Comparison of ENCODE assay signal across 10 cellular contexts in genomic region chr22:39183991-39184585, GRCh38. TPM values are rescaled to one million over a fixed set of nuclear protein-coding genes. Genes with fewer than 3 reads are reported as not detected.
DNase-seq lines count a peak whose midpoint lies in the region; TF ChIP-seq lines count a peak whose summit lies in the region.
"Had no signal": no experiment of that assay in that cellular context is flagged by ENCODE, and none has a peak within 500 bp of the region (broad histone marks: within the 10 kb centered on the region; RNA-seq: fewer than 3 reads in every experiment).

No MANE protein-coding gene starts in this region.

- no CpG with 5 or more reads among the region's 13 CpGs for WGBS in trophoblast cell (ENCODE audit: extremely low coverage, insufficient coverage, insufficient read length)

- no peak overlapping the region for H3K4me3 ChIP-seq in cardiac muscle cell
- no peak overlapping the region for H3K4me3 ChIP-seq in trophoblast cell (ENCODE audit: low read depth, low read length)
- H3K4me3 ChIP-seq: Peyer's patch had no signal

- H3K36me3 ChIP-seq in cardiac muscle cell: no peaks in the 10 kb centered on the region
- H3K36me3 ChIP-seq in trophoblast cell (ENCODE audit: control insufficient read depth in 1 of 2, insufficient read depth in 2 of 2, low read length in 2 of 2): no peaks in the 10 kb centered on the region
- H3K36me3 ChIP-seq: Peyer's patch had no signal

- H4K91ac ChIP-seq in trophoblast cell (ENCODE audit: low read depth, low read length): no peak overlapping the region

- DNase-seq in DMS 273 (lab: John Stamatoyannopoulos, UW; ENCODE audit: unreplicated experiment) (peak; percentile 87), RKO (ENCODE audit: low spot score) (peak; percentile 9), cardiac muscle cell (ENCODE audit: low read depth in 1 of 2, low spot score in 1 of 2) (peak; percentile 51 to 93), trophoblast cell (no peak), activated T-cell treated with anti-CD3 and anti-CD28 coated beads for 4 hours (no peak), NCI-H345 treated with DMSO at 0.1 percent for 48 hours (lab: John Stamatoyannopoulos, UW; ENCODE audit: unreplicated experiment) (no peak), T-helper 1 cell (no peak)
- no peak for DNase-seq in stimulated activated CD4-positive, alpha-beta T cell treated with anti-CD3 and anti-CD28 coated beads, Interleukin-2, amount 100 ng/mL, for 48 hours

- TF ChIP-seq CTCF in cardiac muscle cell (IDR thresholded peaks at IDR 0.05; ENCODE audit: low read depth, low read length): no peak

- H3K14ac ChIP-seq in trophoblast cell (ENCODE audit: low read length): no peak overlapping the region

- H2BK5ac ChIP-seq in trophoblast cell (ENCODE audit: low read depth, low read length, poor library complexity): no peak overlapping the region

- H2BK12ac ChIP-seq in trophoblast cell (ENCODE audit: low read length): peak overlapping the region; percentile 13

- H3K4me2 ChIP-seq in trophoblast cell (ENCODE audit: low read length): no peak overlapping the region

- H3K18ac ChIP-seq in trophoblast cell (ENCODE audit: low read length): no peak overlapping the region

- no peak overlapping the region for H4K8ac ChIP-seq in trophoblast cell (ENCODE audit: low read depth, low read length)

- no peak overlapping the region for H2BK120ac ChIP-seq in trophoblast cell (ENCODE audit: insufficient read depth, low read length, poor library complexity)

- H4K12ac ChIP-seq in trophoblast cell (ENCODE audit: low read depth, low read length): no peak overlapping the region

- H3K9ac ChIP-seq in trophoblast cell (ENCODE audit: low read length): no peak overlapping the region

- no peak overlapping the region for H3K23ac ChIP-seq in trophoblast cell (ENCODE audit: low read length)

- no peak overlapping the region for H3K4ac ChIP-seq in trophoblast cell (ENCODE audit: low read depth, low read length)

- H3K9me3 ChIP-seq in cardiac muscle cell (ENCODE audit: low read depth): no peaks in the 10 kb centered on the region
- H3K9me3 ChIP-seq in trophoblast cell (ENCODE audit: insufficient read depth, low read depth, low read length): peaks cover 9% of the 10 kb centered on the region
- H3K9me3 ChIP-seq: Peyer's patch had no signal

- H3K27me3 ChIP-seq in cardiac muscle cell: no peaks in the 10 kb centered on the region
- H3K27me3 ChIP-seq in trophoblast cell (ENCODE audit: insufficient read depth, low read length): no peaks in the 10 kb centered on the region
- H3K27me3 ChIP-seq: Peyer's patch had no signal

- H2AK5ac ChIP-seq in trophoblast cell (ENCODE audit: low read length): no peak overlapping the region

- H3K79me1 ChIP-seq in trophoblast cell (ENCODE audit: low read length): no peaks in the 10 kb centered on the region

- no peak overlapping the region for H2AFZ ChIP-seq in trophoblast cell (ENCODE audit: insufficient read depth, low read length, poor library complexity)

- H3K27ac ChIP-seq in cardiac muscle cell (no peak overlapping the region), trophoblast cell (ENCODE audit: low read depth, low read length) (no peak overlapping the region)

- H3K4me1 ChIP-seq in cardiac muscle cell (ENCODE audit: low read depth) (no peaks in the 10 kb centered on the region), trophoblast cell (ENCODE audit: control insufficient read depth in 1 of 2, insufficient read depth in 2 of 2, low read length in 2 of 2) (no peaks in the 10 kb centered on the region)
- H3K4me1 ChIP-seq: Caco-2, Peyer's patch had no signal

- H3K79me2 ChIP-seq in trophoblast cell (ENCODE audit: control insufficient read depth, insufficient read depth, low read length, poor library complexity): no peaks in the 10 kb centered on the region

RNA-seq across cellular contexts. Expression of gene CBX7, which starts 31.6 kb away (rescaled TPM):
- 8.9 and 31.3 TPM in 2 replicates for total RNA-seq in cardiac muscle cell
- polyA plus RNA-seq in cardiac muscle cell: 10.2 and 10.9 TPM in 2 replicates
- polyA plus RNA-seq in trophoblast cell (2013): 1.8 TPM in 2 replicates

Comparison
In these comparisons a context has a peak if more than half of its experiments do, and no peak if none do; other contexts are left out.
1. DNase-seq: peak in DMS 273 (single experiment), RKO (single experiment) and cardiac muscle cell (2 of 2); none in trophoblast cell (0 of 2), activated T-cell treated with anti-CD3 and anti-CD28 coated beads for 4 hours (single experiment), stimulated activated CD4-positive, alpha-beta T cell treated with anti-CD3 and anti-CD28 coated beads, Interleukin-2, amount 100 ng/mL, for 48 hours (0 of 2), NCI-H345 treated with DMSO at 0.1 percent for 48 hours (single experiment) and T-helper 1 cell (0 of 5).